In the genomic region with DNA sequence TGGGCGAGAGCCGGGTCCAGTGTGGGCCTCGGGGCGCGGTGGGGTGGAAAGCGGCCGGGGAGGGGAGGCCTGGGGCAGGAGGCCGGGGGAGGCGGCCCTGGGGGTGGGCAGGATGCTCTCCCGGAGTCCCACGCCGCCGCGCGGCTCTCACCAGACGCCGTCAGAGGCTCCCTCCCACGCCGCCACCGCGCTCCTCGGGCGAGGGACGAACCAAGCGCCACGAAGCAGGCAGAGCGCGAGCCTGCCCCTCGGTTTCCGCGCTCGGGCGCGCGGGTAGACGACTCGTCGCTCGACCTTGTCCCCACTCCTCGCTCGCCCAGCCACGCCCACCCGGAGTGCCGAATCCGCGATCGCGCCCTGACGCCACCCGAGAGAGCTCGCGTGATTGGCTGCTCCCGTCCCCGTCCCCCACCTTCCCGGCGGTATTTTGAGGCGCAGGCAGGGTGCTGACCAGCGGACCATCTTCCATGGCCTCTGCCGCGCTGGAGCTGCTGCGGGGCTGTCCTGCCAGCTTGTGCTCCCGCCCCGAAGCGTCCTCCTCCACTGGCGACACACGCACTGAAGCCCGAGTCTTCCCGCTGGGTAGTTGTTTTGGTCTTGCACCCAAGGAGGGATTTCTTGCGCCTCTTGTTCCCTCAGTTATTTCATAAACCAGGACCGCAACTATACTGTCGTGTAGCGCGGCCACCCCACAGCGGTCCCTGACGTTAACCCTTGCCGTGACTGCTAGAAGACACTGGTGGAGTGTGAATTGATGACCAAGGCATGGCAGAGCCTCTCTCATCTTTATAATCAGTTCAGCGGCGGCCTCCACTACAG, we compare ENCODE assay signal across 1 cellular context.
TF ChIP-seq lines count a peak whose summit lies in the region.

Gene GNE, minus strand, starts transcription at position 279 of the 819 bp plus-strand sequence. CDS start 9,093 bp downstream, outside the sequence.

TF ChIP-seq in HepG2, 621 proteins besides CTCF, POLR2A, EP300 and RAD21 (continued from another document and continues in another):
- TF ChIP-seq MXD4 (CRISPR knock-in tag; IDR thresholded peaks at IDR 0.05) (peak; percentile 53; the same call in 1 of the 2 replicates), SKIL (CRISPR knock-in tag; IDR thresholded peaks at IDR 0.05; ENCODE audit: borderline replicate concordance) (peak; percentile 82), ELF1 (CRISPR knock-in tag; IDR thresholded peaks at IDR 0.05) (peak; percentile 60), ZNF160 (CRISPR knock-in tag; IDR thresholded peaks at IDR 0.05) (peak; percentile 93), MED13 (CRISPR knock-in tag; IDR thresholded peaks at IDR 0.05) (no peak), TBL1XR1 (IDR thresholded peaks at IDR 0.05; ENCODE audit: borderline replicate concordance, low read length, partially characterized antibody) (no peak), KDM6A (CRISPR knock-in tag; IDR thresholded peaks at IDR 0.05; ENCODE audit: low read depth) (0 out of 2 replicates have a peak, but pooled peaks have one; percentile 12), RXRA (CRISPR knock-in tag; IDR thresholded peaks at IDR 0.05) (peak; percentile 80; the same call in 1 of the 2 replicates), NFE2L1 (CRISPR knock-in tag; IDR thresholded peaks at IDR 0.05; ENCODE audit: borderline replicate concordance) (peak; percentile 63; the same call in 1 of the 2 replicates), ZNF143 (CRISPR knock-in tag; IDR thresholded peaks at IDR 0.05) (peak; percentile 65; the same call in 1 of the 2 replicates), ZFY (CRISPR knock-in tag; IDR thresholded peaks at IDR 0.05) (peak; percentile 90), ZNF567 (CRISPR knock-in tag; IDR thresholded peaks at IDR 0.05; ENCODE audit: borderline replicate concordance) (0 out of 2 replicates have a peak, but pooled peaks have one; percentile 60), SIX1 (CRISPR knock-in tag; IDR thresholded peaks at IDR 0.05; ENCODE audit: borderline replicate concordance) (no peak), PHF5A (CRISPR knock-in tag; IDR thresholded peaks at IDR 0.05; ENCODE audit: low read depth, unreplicated experiment) (peak; percentile 70), GATA4 (IDR thresholded peaks at IDR 0.05; ENCODE audit: borderline replicate concordance, low read depth) (no peak), HDAC1 (CRISPR knock-in tag; IDR thresholded peaks at IDR 0.05) (peak; percentile 80; the same call in 1 of the 2 replicates), ZNF563 (CRISPR knock-in tag; IDR thresholded peaks at IDR 0.05) (peak; percentile 88), ZNF333 (CRISPR knock-in tag; IDR thresholded peaks at IDR 0.05; ENCODE audit: borderline replicate concordance) (peak; percentile 75; the same call in 1 of the 2 replicates), ZFP1 (CRISPR knock-in tag; IDR thresholded peaks at IDR 0.05) (peak; percentile 45; the same call in 1 of the 2 replicates), ZNF672 (CRISPR knock-in tag; IDR thresholded peaks at IDR 0.05) (0 out of 2 replicates have a peak, but pooled peaks have one; percentile 74), PHF21A (CRISPR knock-in tag; IDR thresholded peaks at IDR 0.05) (peak; percentile 92), FOSL2 (CRISPR knock-in tag; IDR thresholded peaks at IDR 0.05) (no peak), MEF2D (CRISPR knock-in tag; IDR thresholded peaks at IDR 0.05) (peak; percentile 66; the same call in 1 of the 2 replicates), E2F5 (CRISPR knock-in tag; conservative IDR thresholded peaks at IDR 0.05) (peak; percentile 66; the same call in 1 of the 2 replicates), CEBPG (CRISPR knock-in tag; IDR thresholded peaks at IDR 0.05) (no peak), GPBP1L1 (CRISPR knock-in tag; IDR thresholded peaks at IDR 0.05) (no peak), ZNF17 (CRISPR knock-in tag; IDR thresholded peaks at IDR 0.05) (no peak), ZBTB10 (CRISPR knock-in tag; IDR thresholded peaks at IDR 0.05; ENCODE audit: borderline replicate concordance) (peak; percentile 27; the same call in 1 of the 2 replicates), SRSF1 (optimal IDR thresholded peaks at IDR 0.05; ENCODE audit: low read depth, low read length) (peak; percentile 73), ZNF235 (CRISPR knock-in tag; IDR thresholded peaks at IDR 0.05; ENCODE audit: borderline replicate concordance) (peak; percentile 80; the same call in 1 of the 2 replicates), BORCS8-MEF2B (CRISPR knock-in tag; IDR thresholded peaks at IDR 0.05) (peak; percentile 78), ZNF768 (CRISPR knock-in tag; IDR thresholded peaks at IDR 0.05) (peak; percentile 61; the same call in 1 of the 2 replicates), ZNF607 (CRISPR knock-in tag; IDR thresholded peaks at IDR 0.05; ENCODE audit: borderline replicate concordance) (peak; percentile 90; the same call in 1 of the 2 replicates), ZNF609 (CRISPR knock-in tag; IDR thresholded peaks at IDR 0.05; ENCODE audit: borderline replicate concordance) (0 out of 2 replicates have a peak, but pooled peaks have one; percentile 28), ZNF34 (CRISPR knock-in tag; IDR thresholded peaks at IDR 0.05; ENCODE audit: borderline replicate concordance) (no peak), ARNT2 (CRISPR knock-in tag; IDR thresholded peaks at IDR 0.05; ENCODE audit: low read depth) (peak; percentile 45; the same call in 1 of the 2 replicates), CBX2 (IDR thresholded peaks at IDR 0.05; ENCODE audit: low read depth, low read length) (no peak), CBX2 (CRISPR knock-in tag; IDR thresholded peaks at IDR 0.05; ENCODE audit: low read depth) (no peak), NR2F6 (IDR thresholded peaks at IDR 0.05) (no peak; the same call in 1 of the 2 replicates), NR2F6 (CRISPR knock-in tag; IDR thresholded peaks at IDR 0.05) (peak; percentile 42; the same call in 1 of the 2 replicates), FOXC1 (CRISPR knock-in tag; IDR thresholded peaks at IDR 0.05; ENCODE audit: borderline replicate concordance) (0 out of 2 replicates have a peak, but pooled peaks have one; percentile 80), GLI4 (CRISPR knock-in tag; IDR thresholded peaks at IDR 0.05; ENCODE audit: borderline replicate concordance) (peak; percentile 94; the same call in 1 of the 2 replicates), TAF15 (IDR thresholded peaks at IDR 0.05; ENCODE audit: low read depth, low read length, poor library complexity, severe bottlenecking) (no peak)
- TF ChIP-seq, protein P1, sequence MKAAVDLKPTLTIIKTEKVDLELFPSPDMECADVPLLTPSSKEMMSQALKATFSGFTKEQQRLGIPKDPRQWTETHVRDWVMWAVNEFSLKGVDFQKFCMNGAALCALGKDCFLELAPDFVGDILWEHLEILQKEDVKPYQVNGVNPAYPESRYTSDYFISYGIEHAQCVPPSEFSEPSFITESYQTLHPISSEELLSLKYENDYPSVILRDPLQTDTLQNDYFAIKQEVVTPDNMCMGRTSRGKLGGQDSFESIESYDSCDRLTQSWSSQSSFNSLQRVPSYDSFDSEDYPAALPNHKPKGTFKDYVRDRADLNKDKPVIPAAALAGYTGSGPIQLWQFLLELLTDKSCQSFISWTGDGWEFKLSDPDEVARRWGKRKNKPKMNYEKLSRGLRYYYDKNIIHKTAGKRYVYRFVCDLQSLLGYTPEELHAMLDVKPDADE (CRISPR knock-in tag; IDR thresholded peaks at IDR 0.05): 0 out of 2 replicates have a peak, but pooled peaks have one; percentile 42
- TF ChIP-seq, protein P2, sequence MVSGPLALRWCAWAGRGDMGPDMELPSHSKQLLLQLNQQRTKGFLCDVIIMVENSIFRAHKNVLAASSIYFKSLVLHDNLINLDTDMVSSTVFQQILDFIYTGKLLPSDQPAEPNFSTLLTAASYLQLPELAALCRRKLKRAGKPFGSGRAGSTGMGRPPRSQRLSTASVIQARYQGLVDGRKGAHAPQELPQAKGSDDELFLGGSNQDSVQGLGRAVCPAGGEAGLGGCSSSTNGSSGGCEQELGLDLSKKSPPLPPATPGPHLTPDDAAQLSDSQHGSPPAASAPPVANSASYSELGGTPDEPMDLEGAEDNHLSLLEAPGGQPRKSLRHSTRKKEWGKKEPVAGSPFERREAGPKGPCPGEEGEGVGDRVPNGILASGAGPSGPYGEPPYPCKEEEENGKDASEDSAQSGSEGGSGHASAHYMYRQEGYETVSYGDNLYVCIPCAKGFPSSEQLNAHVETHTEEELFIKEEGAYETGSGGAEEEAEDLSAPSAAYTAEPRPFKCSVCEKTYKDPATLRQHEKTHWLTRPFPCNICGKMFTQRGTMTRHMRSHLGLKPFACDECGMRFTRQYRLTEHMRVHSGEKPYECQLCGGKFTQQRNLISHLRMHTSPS (CRISPR knock-in tag; IDR thresholded peaks at IDR 0.05; ENCODE audit: low read depth): peak; percentile 68
- TF ChIP-seq, protein P3, sequence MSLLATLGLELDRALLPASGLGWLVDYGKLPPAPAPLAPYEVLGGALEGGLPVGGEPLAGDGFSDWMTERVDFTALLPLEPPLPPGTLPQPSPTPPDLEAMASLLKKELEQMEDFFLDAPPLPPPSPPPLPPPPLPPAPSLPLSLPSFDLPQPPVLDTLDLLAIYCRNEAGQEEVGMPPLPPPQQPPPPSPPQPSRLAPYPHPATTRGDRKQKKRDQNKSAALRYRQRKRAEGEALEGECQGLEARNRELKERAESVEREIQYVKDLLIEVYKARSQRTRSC (CRISPR knock-in tag; IDR thresholded peaks at IDR 0.05; ENCODE audit: low read depth): no peak
